In genomic region chr1:214827883-214828282, GRCh38 we compare ENCODE assay signal across 25 cellular contexts.
"Had no signal": no experiment of that assay in that cellular context is flagged by ENCODE, and none has a peak within 500 bp of the region (broad histone marks: within the 10 kb centered on the region; RNA-seq: fewer than 3 reads in every experiment).

No MANE protein-coding gene starts in this region.

- H3K4me3 ChIP-seq: colonic mucosa, esophagus squamous epithelium, gastrocnemius medialis, heart right ventricle, left lung, lower lobe of right lung, mucosa of descending colon had no signal

- H3K4me1 ChIP-seq: colonic mucosa, esophagus squamous epithelium, gastrocnemius medialis, heart right ventricle, left lung, lower lobe of right lung had no signal

- H3K27me3 ChIP-seq: colonic mucosa, esophagus squamous epithelium, gastrocnemius medialis, heart right ventricle, left lung had no signal

- H3K27ac ChIP-seq: colonic mucosa, epithelial cell of prostate, esophagus squamous epithelium, gastrocnemius medialis, heart right ventricle, left lung, lower lobe of right lung had no signal

- FAIRE-seq: endometrium, islet of Langerhans, keratinocyte had no signal

- DNase-seq: colonic mucosa; cortex of kidney; effector CD8-positive, alpha-beta T cell; effector memory CD8-positive, alpha-beta T cell; endodermal cell; erythroblast; esophagus squamous epithelium; foreskin fibroblast; foreskin melanocyte; gastrocnemius medialis; glutamatergic neuron; head of caudate nucleus; heart right ventricle; hippocampal formation; left cardiac atrium; left lung; left ventricle myocardium superior; lower lobe of right lung; mesenchymal stem cell; mucosa of descending colon; naive B cell had no signal

- H3K36me3 ChIP-seq: colonic mucosa, esophagus squamous epithelium, gastrocnemius medialis, heart right ventricle, left lung, lower lobe of right lung had no signal

- H3K9me3 ChIP-seq: colonic mucosa, gastrocnemius medialis had no signal
